8 cellular contexts compared by ENCODE assay signal in the genomic region with DNA sequence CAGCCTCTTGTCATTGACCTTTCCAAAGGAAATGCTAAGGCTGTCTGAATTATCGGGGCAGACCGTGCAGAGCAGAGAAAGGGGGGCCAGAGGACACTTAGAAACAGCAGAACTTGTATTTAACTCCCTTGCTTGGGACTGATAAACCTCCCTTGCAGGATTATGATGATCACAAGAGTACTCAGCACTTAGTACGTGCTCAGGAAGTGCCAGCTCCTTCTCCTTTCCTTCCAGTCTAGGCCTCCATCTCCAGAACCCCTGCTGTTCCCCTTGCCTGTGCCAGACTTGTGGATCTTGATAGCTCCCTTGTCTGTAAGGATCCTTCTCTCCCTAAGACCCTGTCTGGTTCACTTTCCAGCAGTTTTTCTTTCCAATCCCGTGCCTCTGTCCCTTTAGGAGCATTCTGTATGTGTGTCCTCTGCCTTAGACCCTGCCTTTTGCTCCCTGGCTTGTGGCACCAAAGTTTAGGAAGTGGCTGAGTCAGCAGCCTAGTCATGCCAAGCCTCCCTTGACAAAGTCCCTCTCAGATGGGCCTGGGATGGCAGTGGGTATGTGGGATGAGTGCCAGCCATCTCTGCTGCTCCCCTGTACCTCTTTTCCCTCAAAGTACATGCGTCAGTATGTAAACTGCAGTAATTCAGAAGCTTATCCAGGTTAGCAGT. TPM values are rescaled to one million over a fixed set of nuclear protein-coding genes. Genes with fewer than 3 reads are reported as not detected.
DNase-seq lines count a peak whose midpoint lies in the region; ATAC-seq and TF ChIP-seq lines count a peak whose summit lies in the region.

No MANE protein-coding gene starts in this region.

- peak overlapping the region; percentile 78 for H3K4me3 ChIP-seq in lung

- no peaks in the 10 kb centered on the region for H3K9me3 Mint-ChIP-seq in central memory CD8-positive, alpha-beta T cell
- no peaks in the 10 kb centered on the region for H3K9me3 Mint-ChIP-seq in type B pancreatic cell

- no peaks in the 10 kb centered on the region for H3K9me3 ChIP-seq in lung (ENCODE audit: control insufficient read depth in 2 of 2, insufficient read depth in 1 of 2, low read length in 1 of 2)

- 34 to 37% methylated on average over 5 of the region's 5 CpGs for WGBS in lung, 2 donors

- H3K36me3 ChIP-seq in lung (ENCODE audit: control insufficient read depth in 2 of 2, insufficient read depth in 2 of 2, low read length in 2 of 2): no peaks in the 10 kb centered on the region

- no peak for ATAC-seq in central memory CD8-positive, alpha-beta T cell (replicated peaks; ENCODE audit: extremely low read depth, poor library complexity, severe bottlenecking)
- ATAC-seq in lung (ENCODE audit: insufficient read depth, low FRiP score) (no peak), GM19452 (IDR thresholded peaks at IDR 0.05; ENCODE audit: unreplicated experiment) (no peak), HG02610 (IDR thresholded peaks at IDR 0.05; ENCODE audit: unreplicated experiment) (no peak)

- TF ChIP-seq CTCF in lung (IDR thresholded peaks at IDR 0.05; ENCODE audit: control extremely low read depth, extremely low read depth): no peak
- no peak for TF ChIP-seq CTCF in type B pancreatic cell (conservative IDR thresholded peaks at IDR 0.05)

- DNase-seq in NOMO-1 treated with DMSO at 0.1 percent for 48 hours (lab: John Stamatoyannopoulos, UW; ENCODE audit: unreplicated experiment): peak; percentile 5
- DNase-seq in NOMO-1 treated with dmso at 0.1 percent for 144 hours (lab: John Stamatoyannopoulos, UW; ENCODE audit: unreplicated experiment): no peak
- DNase-seq in NCI-H446 (lab: John Stamatoyannopoulos, UW): peak; percentile 49 to 66
- DNase-seq in central memory CD8-positive, alpha-beta T cell (ENCODE audit: low spot score in 2 of 2): no peak
- DNase-seq in lung (ENCODE audit: low spot score): no peak
- no peak for DNase-seq in type B pancreatic cell (ENCODE audit: extremely low spot score, unreplicated experiment)

- peaks cover 17% of the 10 kb centered on the region for H3K27me3 Mint-ChIP-seq in central memory CD8-positive, alpha-beta T cell
- H3K27me3 Mint-ChIP-seq in type B pancreatic cell: peaks cover 7% of the 10 kb centered on the region

- H3K4me1 ChIP-seq in lung (ENCODE audit: control insufficient read depth in 2 of 2, insufficient read depth in 2 of 2, low read length in 2 of 2): peaks cover 0 to 12% of the 10 kb centered on the region in 2 donors

- H3K4me3 Mint-ChIP-seq in central memory CD8-positive, alpha-beta T cell: peak overlapping the region; percentile 86
- peak overlapping the region; percentile 95 for H3K4me3 Mint-ChIP-seq in type B pancreatic cell

- H3K36me3 Mint-ChIP-seq in central memory CD8-positive, alpha-beta T cell (ENCODE audit: insufficient read depth): no peaks in the 10 kb centered on the region
- H3K36me3 Mint-ChIP-seq in type B pancreatic cell: peaks cover 9% of the 10 kb centered on the region

- peak overlapping the region; percentile 26 for H3K27ac Mint-ChIP-seq in central memory CD8-positive, alpha-beta T cell (ENCODE audit: low read depth)
- H3K27ac Mint-ChIP-seq in type B pancreatic cell: peak overlapping the region; percentile 65

- no peaks in the 10 kb centered on the region for H3K27me3 ChIP-seq in lung (ENCODE audit: control insufficient read depth, insufficient read depth)

- peak overlapping the region; percentile 29 to 84 for H3K27ac ChIP-seq in lung (ENCODE audit: low read depth in 1 of 2, low read length in 1 of 2)

- peaks cover 7% of the 10 kb centered on the region for H3K4me1 Mint-ChIP-seq in central memory CD8-positive, alpha-beta T cell
- peaks cover 19% of the 10 kb centered on the region for H3K4me1 Mint-ChIP-seq in type B pancreatic cell (ENCODE audit: unreplicated experiment)

RNA-seq across cellular contexts. Expression of a gene that starts 0.8 kb away (rescaled TPM):
- total RNA-seq in lung (10 to 100 TPM; 17.9 to 18.2 TPM), type B pancreatic cell (ENCODE audit: low replicate concordance) (58.7 and 72.7 TPM in 2 replicates)
- 10 to 100 TPM in 1 of 2 donors, 1 to 10 TPM in 1; 3.5 to 14.9 TPM for polyA plus RNA-seq in lung

Comparison
In these comparisons a context has a peak if more than half of its experiments do, and no peak if none do; other contexts are left out.
1. DNase-seq: peak in NOMO-1 treated with DMSO at 0.1 percent for 48 hours (single experiment) and NCI-H446 (2 of 2); none in NOMO-1 treated with dmso at 0.1 percent for 144 hours (single experiment), central memory CD8-positive, alpha-beta T cell (0 of 2), lung (single experiment) and type B pancreatic cell (single experiment).